In genomic region chr7:148473694-148474222, GRCh38 we compare ENCODE assay signal across 1 cellular context.
A peak's percentile ranks its signal among the peaks of the same experiment; 100 is the strongest.
TF ChIP-seq lines count a peak whose summit lies in the region.

No MANE protein-coding gene starts in this region.

TF ChIP-seq in K562, 482 proteins besides CTCF, POLR2A, EP300 and RAD21 (continued from another document):
- TF ChIP-seq ESRRA (IDR thresholded peaks at IDR 0.05; ENCODE audit: borderline replicate concordance, low read depth) (peak; percentile 60; the same call in 1 of the 2 replicates), HDAC1 (IDR thresholded peaks at IDR 0.05) (no peak), SAP30 (IDR thresholded peaks at IDR 0.05; ENCODE audit: borderline replicate concordance, insufficient read depth, low read depth, low read length, poor library complexity, severe bottlenecking) (no peak)
